1 cellular context compared by ENCODE assay signal in genomic region chr19:42268704-42269517, GRCh38.
TF ChIP-seq lines count a peak whose summit lies in the region.

Gene CIC, plus strand, starts transcription at chr19:42269252. Its CDS starts 2,532 bp downstream, at chr19:42271784.

TF ChIP-seq in GM12878, 131 proteins besides CTCF, POLR2A, EP300 and RAD21 (continued from another document and continues in another):
- TF ChIP-seq POLR2AphosphoS2 (IDR thresholded peaks at IDR 0.05; ENCODE audit: low read depth, low read length), result no peak
- peak; percentile 40; the same call in 1 of the 2 replicates for TF ChIP-seq BRCA1 (IDR thresholded peaks at IDR 0.05; ENCODE audit: low read depth, low read length)
- peak; percentile 90 for TF ChIP-seq IKZF1 (conservative IDR thresholded peaks at IDR 0.05)
- TF ChIP-seq NR2F1 (conservative IDR thresholded peaks at IDR 0.05), result no peak
- TF ChIP-seq SREBF2 (IDR thresholded peaks at IDR 0.05; ENCODE audit: low read length), result no peak
- no peak for TF ChIP-seq RBBP5 (conservative IDR thresholded peaks at IDR 0.05)
- no peak for TF ChIP-seq CEBPB (IDR thresholded peaks at IDR 0.05; ENCODE audit: borderline replicate concordance in 1 of 2, low read depth in 2 of 2, low read length in 2 of 2)
- no peak for TF ChIP-seq SUZ12 (IDR thresholded peaks at IDR 0.05; ENCODE audit: unreplicated experiment)
- TF ChIP-seq STAT3 (IDR thresholded peaks at IDR 0.05; ENCODE audit: low read depth, low read length), result no peak
- no peak; the same call in 1 of the 2 replicates for TF ChIP-seq NFYA (IDR thresholded peaks at IDR 0.05; ENCODE audit: borderline replicate concordance, low read depth, low read length)
- TF ChIP-seq POLR2AphosphoS5 (IDR thresholded peaks at IDR 0.05; ENCODE audit: low read length), result no peak
- peak; percentile 15 for TF ChIP-seq ELK1 (IDR thresholded peaks at IDR 0.05; ENCODE audit: low read depth, low read length)
- TF ChIP-seq RELB (IDR thresholded peaks at IDR 0.05; ENCODE audit: low read depth), result no peak
- peak; percentile 94 for TF ChIP-seq E4F1 (IDR thresholded peaks at IDR 0.05; ENCODE audit: borderline replicate concordance, partially characterized antibody)
- TF ChIP-seq CHD1 (IDR thresholded peaks at IDR 0.05; ENCODE audit: low read depth, low read length), result no peak
- peak; percentile 63 for TF ChIP-seq FOXK2 (IDR thresholded peaks at IDR 0.05)
- no peak for TF ChIP-seq BCLAF1 (IDR thresholded peaks at IDR 0.05)
- no peak for TF ChIP-seq LARP7 (IDR thresholded peaks at IDR 0.05)
- no peak for TF ChIP-seq BMI1 (IDR thresholded peaks at IDR 0.05; ENCODE audit: borderline replicate concordance)
- no peak for TF ChIP-seq EZH2 (IDR thresholded peaks at IDR 0.05; ENCODE audit: borderline replicate concordance, control insufficient read depth, low read depth, low read length)
- peak; percentile 98 for TF ChIP-seq KLF5 (IDR thresholded peaks at IDR 0.05; ENCODE audit: partially characterized antibody)
- no peak for TF ChIP-seq TBL1XR1 (IDR thresholded peaks at IDR 0.05; ENCODE audit: low read depth, low read length)
- peak; percentile 99 for TF ChIP-seq CEBPZ (IDR thresholded peaks at IDR 0.05; ENCODE audit: low read depth, low read length)
- no peak for TF ChIP-seq HDGF (IDR thresholded peaks at IDR 0.05)
- TF ChIP-seq NFXL1 (IDR thresholded peaks at IDR 0.05; ENCODE audit: borderline replicate concordance), result no peak
- TF ChIP-seq PAX8 (IDR thresholded peaks at IDR 0.05), result no peak
- no peak for TF ChIP-seq MEF2A (IDR thresholded peaks at IDR 0.05; ENCODE audit: insufficient read depth, low read depth, low read length)
- peak; percentile 96 for TF ChIP-seq PBX3 (IDR thresholded peaks at IDR 0.05; ENCODE audit: insufficient replicate concordance, low read depth, low read length)
- no peak for TF ChIP-seq BHLHE40 (IDR thresholded peaks at IDR 0.05; ENCODE audit: borderline replicate concordance in 1 of 2, low read depth in 2 of 2, low read length in 1 of 2)
- no peak for TF ChIP-seq GATAD2B (conservative IDR thresholded peaks at IDR 0.05; ENCODE audit: low read depth)
- TF ChIP-seq MYC (IDR thresholded peaks at IDR 0.05; ENCODE audit: insufficient read depth, insufficient read length, insufficient replicate concordance, low read length, severe bottlenecking), result no peak
- TF ChIP-seq EED (IDR thresholded peaks at IDR 0.05; ENCODE audit: low read depth), result no peak
- peak; percentile 99 for TF ChIP-seq SP1 (IDR thresholded peaks at IDR 0.05; ENCODE audit: low read depth, low read length)
- TF ChIP-seq CBX3 (IDR thresholded peaks at IDR 0.05; ENCODE audit: borderline replicate concordance, low read depth), result no peak
- TF ChIP-seq SRF (IDR thresholded peaks at IDR 0.05; ENCODE audit: low read depth in 2 of 2, low read length in 2 of 2), result no peak
- no peak for TF ChIP-seq ZNF207 (IDR thresholded peaks at IDR 0.05; ENCODE audit: borderline replicate concordance)
- TF ChIP-seq SIN3A (IDR thresholded peaks at IDR 0.05; ENCODE audit: low read depth, low read length), result 0 out of 2 replicates have a peak, but pooled peaks have one; percentile 11
- no peak for TF ChIP-seq JUNB (IDR thresholded peaks at IDR 0.05)
- peak; percentile 98 for TF ChIP-seq HCFC1 (IDR thresholded peaks at IDR 0.05; ENCODE audit: low read length)
- peak in 1 of 2 experiments; percentile 65; a peak in 1 of 4 replicates for TF ChIP-seq IKZF2 (IDR thresholded peaks at IDR 0.05)
- no peak for TF ChIP-seq TCF7 (IDR thresholded peaks at IDR 0.05; ENCODE audit: borderline replicate concordance)
- TF ChIP-seq MTA3 (IDR thresholded peaks at IDR 0.05; ENCODE audit: borderline replicate concordance, low read length), result no peak
- TF ChIP-seq CHD4 (IDR thresholded peaks at IDR 0.05), result no peak
- TF ChIP-seq ATF7 (IDR thresholded peaks at IDR 0.05; ENCODE audit: low read depth), result no peak
- peak; percentile 32; the same call in 1 of the 2 replicates for TF ChIP-seq MAX (IDR thresholded peaks at IDR 0.05; ENCODE audit: low read depth, low read length)
- TF ChIP-seq SMC3 (IDR thresholded peaks at IDR 0.05; ENCODE audit: borderline replicate concordance, low read length), result no peak
- no peak; the same call in 1 of the 2 replicates for TF ChIP-seq FOXM1 (IDR thresholded peaks at IDR 0.05; ENCODE audit: low read depth, low read length)
- TF ChIP-seq TAF1 (IDR thresholded peaks at IDR 0.05; ENCODE audit: borderline replicate concordance, low read depth, low read length), result no peak
- TF ChIP-seq BCL11A (IDR thresholded peaks at IDR 0.05; ENCODE audit: low read depth, low read length), result no peak
- no peak for TF ChIP-seq TCF12 (IDR thresholded peaks at IDR 0.05; ENCODE audit: low read depth, low read length)
- no peak for TF ChIP-seq PAX5 (IDR thresholded peaks at IDR 0.05; ENCODE audit: borderline replicate concordance, low read depth, low read length)
- no peak for TF ChIP-seq ZSCAN29 (IDR thresholded peaks at IDR 0.05)
- TF ChIP-seq NRF1 (conservative IDR thresholded peaks at IDR 0.05; ENCODE audit: low read depth, low read length), result no peak
- no peak for TF ChIP-seq ZBTB4 (CRISPR knock-in tag; IDR thresholded peaks at IDR 0.05)
- TF ChIP-seq ZZZ3 (IDR thresholded peaks at IDR 0.05; ENCODE audit: control insufficient read depth, insufficient read length, low read depth), result no peak
- TF ChIP-seq SREBF1 (IDR thresholded peaks at IDR 0.05; ENCODE audit: low read length), result peak; percentile 78
